ENCODE assay signal across 8 cellular contexts in the genomic region with DNA sequence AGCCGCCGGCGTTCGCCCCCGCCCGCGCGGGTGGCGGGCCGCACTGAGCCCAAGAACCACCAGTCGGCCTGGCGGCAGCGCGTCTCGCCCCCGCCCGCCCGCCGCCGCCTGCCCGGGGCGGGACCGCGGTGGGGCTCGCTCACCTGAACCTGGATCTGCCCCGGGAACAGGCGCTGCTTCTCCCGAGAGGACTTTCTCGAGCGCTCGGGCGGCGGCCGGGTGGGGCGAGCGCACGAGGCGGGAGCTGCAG. TPM values are rescaled to one million over a fixed set of nuclear protein-coding genes. Genes with fewer than 3 reads are reported as not detected.
DNase-seq lines count a peak whose midpoint lies in the region; ATAC-seq and TF ChIP-seq lines count a peak whose summit lies in the region.

No MANE protein-coding gene starts in this region.

- H3K27me3 Mint-ChIP-seq in CD4-positive, alpha-beta T cell, result no peaks in the 10 kb centered on the region

- H3K36me3 ChIP-seq in body of pancreas (replicated peaks in 1 of 2; ENCODE audit: insufficient read depth in 1 of 2, low read depth in 2 of 2) (no peaks in the 10 kb centered on the region), mesodermal cell (ENCODE audit: control insufficient read depth, insufficient read depth, low read length) (peaks cover 36% of the 10 kb centered on the region)

- no peak for TF ChIP-seq CTCF in CD4-positive, alpha-beta T cell (IDR thresholded peaks at IDR 0.05)
- TF ChIP-seq CTCF in body of pancreas (IDR thresholded peaks at IDR 0.05), result no peak

- H3K4me1 Mint-ChIP-seq in CD4-positive, alpha-beta T cell (ENCODE audit: low read depth), result peaks cover 51% of the 10 kb centered on the region

- peak overlapping the region; percentile 59 to 86 for H3K4me3 ChIP-seq in body of pancreas
- peak overlapping the region; percentile 95 for H3K4me3 ChIP-seq in mesodermal cell (ENCODE audit: extremely low read depth, insufficient read depth, low read length, poor library complexity, severe bottlenecking)

- CTCF ChIA-PET in CD4-positive, alpha-beta T cell (lab: Charles Lee), result interaction anchor here (1.3 to 2.0 kb wide), 6 partner anchors 9 to 86 kb away, joined by 3 to 9 read pairs (median 4); no protein-coding TSS in a partner anchor

- peak overlapping the region; percentile 91 for H3K27ac ChIP-seq in CD4-positive, alpha-beta T cell (ENCODE audit: low read depth, low read length)
- peak overlapping the region; percentile 100 for H3K27ac ChIP-seq in body of pancreas
- H3K27ac ChIP-seq in mesodermal cell (ENCODE audit: low read depth, low read length, severe bottlenecking), result peak overlapping the region; percentile 79

- no peaks in the 10 kb centered on the region for H3K27me3 ChIP-seq in CD4-positive, alpha-beta T cell (ENCODE audit: control insufficient read depth, insufficient read depth, low read length)
- H3K27me3 ChIP-seq in body of pancreas, result no peaks in the 10 kb centered on the region

- no peaks in the 10 kb centered on the region for H3K9me3 Mint-ChIP-seq in CD4-positive, alpha-beta T cell

- no peak for TF ChIP-seq POLR2A in body of pancreas (IDR thresholded peaks at IDR 0.05)

- H3K4me1 ChIP-seq in body of pancreas (peaks cover 35% of the 10 kb centered on the region), mesodermal cell (ENCODE audit: control insufficient read depth, insufficient read depth, low read length, poor library complexity, severe bottlenecking) (peaks cover 18% of the 10 kb centered on the region)

- no peaks in the 10 kb centered on the region for H3K9me3 ChIP-seq in CD4-positive, alpha-beta T cell (ENCODE audit: control insufficient read depth, low read length)
- no peaks in the 10 kb centered on the region for H3K9me3 ChIP-seq in body of pancreas
- H3K9me3 ChIP-seq in mesodermal cell (ENCODE audit: control insufficient read depth, low read length), result no peaks in the 10 kb centered on the region

- peak overlapping the region; percentile 96 for H3K4me3 Mint-ChIP-seq in CD4-positive, alpha-beta T cell

- POLR2A ChIA-PET in CD4-positive, alpha-beta T cell (lab: Charles Lee), result interaction anchor here (1.0 to 44.0 kb wide), 12 partner anchors 18 to 94 kb away, joined by 3 to 1847 read pairs (median 8); partner anchors contain the start of gene TXN2

- peak overlapping the region; percentile 92 for H3K27ac Mint-ChIP-seq in CD4-positive, alpha-beta T cell

- H3K36me3 Mint-ChIP-seq in CD4-positive, alpha-beta T cell (ENCODE audit: low read depth), result peaks cover 49% of the 10 kb centered on the region

- 0% methylated on average over 30 of the region's 38 CpGs; no CpG with 5 or more reads in 1 of the 2 donors for WGBS in body of pancreas, 2 donors
- 0% methylated on average over 26 to 38 of the region's 38 CpGs for WGBS in mesodermal cell (ENCODE audit: insufficient coverage in 2 of 2), 2 experiments

- intact Hi-C loops in CD4-positive, alpha-beta T cell (cut with DNase I, micrococcal nuclease), result loop anchor here (2.0 to 5.0 kb wide), 4 partner anchors 17 to 85 kb away; no protein-coding TSS in a partner anchor
- intact Hi-C loops in body of pancreas (cut with DNase I), result no loop called here

- ATAC-seq in CD4-positive, alpha-beta T cell (ENCODE audit: poor library complexity), result peak; percentile 0
- ATAC-seq in HG03175 (IDR thresholded peaks at IDR 0.05; ENCODE audit: unreplicated experiment) (peak; percentile 11), body of pancreas (no peak), GM21825 (IDR thresholded peaks at IDR 0.05; ENCODE audit: unreplicated experiment) (no peak)

- no peak for DNase-seq in CD4-positive, alpha-beta T cell
- no peak for DNase-seq in body of pancreas
- no peak for DNase-seq in NCI-H146 treated with DMSO at 0.1 percent for 48 hours (lab: John Stamatoyannopoulos, UW; ENCODE audit: unreplicated experiment)
- DNase-seq in activated effector memory CD4-positive, alpha-beta T cell treated with anti-CD3 and anti-CD28 coated beads, Interleukin-2, amount 50 U/mL, for 16 hours, result no peak
- DNase-seq in Ammon's horn (ENCODE audit: low spot score), result no peak

RNA-seq across cellular contexts. Expression of gene MYH9, which starts 0.2 kb away (rescaled TPM):
- 100 to 1,000 TPM; 901 to 925 TPM for total RNA-seq in CD4-positive, alpha-beta T cell
- 100 to 1,000 TPM; 294 to 323 TPM for total RNA-seq in body of pancreas
- 360 TPM for polyA plus RNA-seq in mesodermal cell (2013, experiment 1 of 2)
- 289 TPM for polyA plus RNA-seq in mesodermal cell (2013, experiment 2 of 2)

Comparison
In these comparisons a context has a peak if more than half of its experiments do, and no peak if none do; other contexts are left out.
1. ATAC-seq: peak in CD4-positive, alpha-beta T cell (single experiment) and HG03175 (single experiment); none in body of pancreas (single experiment) and GM21825 (single experiment).
2. Peak in every context shown above with its lines, with median percentiles within 50 percentile points of each other: H3K27ac ChIP-seq.